In the genomic region with DNA sequence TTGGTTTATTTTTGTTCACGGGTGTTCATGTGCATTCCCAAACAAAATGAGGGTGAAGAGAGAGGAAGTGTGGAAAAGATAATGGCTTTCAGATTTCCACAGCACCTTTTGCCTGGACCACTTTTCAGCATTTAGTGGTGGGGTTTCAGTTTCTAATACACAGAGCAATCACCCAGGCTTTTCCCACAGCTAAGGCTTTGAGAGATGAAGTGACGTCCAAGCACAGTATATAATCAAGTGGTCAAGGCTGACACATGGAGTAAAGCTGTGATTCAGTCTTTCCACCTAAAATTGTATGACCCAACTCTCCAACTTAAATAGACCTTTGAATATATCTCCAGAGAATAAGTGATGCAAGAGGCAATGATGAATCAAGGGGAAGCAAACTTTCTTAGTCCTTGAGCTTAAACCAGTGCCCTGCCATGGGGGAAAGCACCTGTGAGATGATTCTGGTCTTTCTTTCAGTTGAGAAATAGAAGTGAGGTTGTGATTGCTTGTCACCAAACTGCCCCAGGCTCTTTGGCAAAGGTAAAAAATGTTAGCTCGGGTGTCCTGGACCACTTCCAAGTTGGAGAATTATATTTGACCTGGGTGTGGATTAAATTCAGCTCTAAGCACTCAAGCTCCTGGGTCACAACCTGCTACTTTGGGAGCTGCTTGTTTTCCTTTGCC, we compare ENCODE assay signal across 9 cellular contexts. TPM values are rescaled to one million over a fixed set of nuclear protein-coding genes. Genes with fewer than 3 reads are reported as not detected.
DNase-seq lines count a peak whose midpoint lies in the region; ATAC-seq lines count a peak whose summit lies in the region.
"Had no signal": no experiment of that assay in that cellular context is flagged by ENCODE, and none has a peak within 500 bp of the region (broad histone marks: within the 10 kb centered on the region; RNA-seq: fewer than 3 reads in every experiment).

No MANE protein-coding gene starts in this region.

- ATAC-seq in HG03521 (IDR thresholded peaks at IDR 0.05; ENCODE audit: unreplicated experiment), result no peak
- ATAC-seq: HCT116 had no signal

- DNase-seq in EH (ENCODE audit: low read depth), result peak; percentile 39
- DNase-seq in MV-4-11 (lab: John Stamatoyannopoulos, UW), result peak; percentile 31
- DNase-seq in amniotic epithelial cell (ENCODE audit: low read depth), result peak; percentile 89
- DNase-seq in non-pigmented ciliary epithelial cell (ENCODE audit: low read depth), result peak; percentile 51
- no peak for DNase-seq in UCSD-AML1 (lab: John Stamatoyannopoulos, UW; ENCODE audit: unreplicated experiment)
- DNase-seq in NCI-H187 treated with DMSO at 0.1 percent for 48 hours (lab: John Stamatoyannopoulos, UW), result no peak
- no peak for DNase-seq in HT-29 (ENCODE audit: low spot score)

RNA-seq across cellular contexts. Expression of a gene that starts 2.4 kb away (rescaled TPM):
- total RNA-seq in HT-29 (2014; rRNA removed; shearing (Covaris generic)), result 7.7 and 8.4 TPM in 2 replicates

RNA-seq across cellular contexts. Expression of a gene that starts 40.1 kb away (rescaled TPM):
- 162 and 165 TPM in 2 replicates for total RNA-seq in HT-29 (2014; rRNA removed; shearing (Covaris generic))

RNA-seq across cellular contexts. Expression of a gene that starts 41.5 kb away (rescaled TPM):
- total RNA-seq in HT-29 (2014; rRNA removed; shearing (Covaris generic)), result not detected in 2 replicates

Comparison
In these comparisons a context has a peak if more than half of its experiments do, and no peak if none do; other contexts are left out.
1. DNase-seq: peak in EH (single experiment), MV-4-11 (single experiment), amniotic epithelial cell (single experiment) and non-pigmented ciliary epithelial cell (single experiment); none in UCSD-AML1 (single experiment), NCI-H187 treated with DMSO at 0.1 percent for 48 hours (single experiment) and HT-29 (single experiment).